1 cellular context compared by ENCODE assay signal in genomic region chr4:153763404-153763803, GRCh38.
TF ChIP-seq lines count a peak whose summit lies in the region.

No MANE protein-coding gene starts in this region.

TF ChIP-seq in K562, 482 proteins besides CTCF, POLR2A, EP300 and RAD21 (continued from another document):
- TF ChIP-seq ZNF551 (CRISPR knock-in tag; IDR thresholded peaks at IDR 0.05) = no peak
- TF ChIP-seq ESRRB (CRISPR knock-in tag; IDR thresholded peaks at IDR 0.05; ENCODE audit: borderline replicate concordance) = no peak
- 0 out of 2 replicates have a peak, but pooled peaks have one; percentile 20 for TF ChIP-seq MAFG (tag; conservative IDR thresholded peaks at IDR 0.05)
TF ChIP-seq in K562: peak in this region for 3.
